Comparison of ENCODE assay signal across 8 cellular contexts in genomic region chr2:234496835-234497591, GRCh38. TPM values are rescaled to one million over a fixed set of nuclear protein-coding genes. Genes with fewer than 3 reads are reported as not detected.
DNase-seq lines count a peak whose midpoint lies in the region; ATAC-seq and TF ChIP-seq lines count a peak whose summit lies in the region.

ARL4C (minus strand) TSS chr2:234497081; CDS start chr2:234496586, 495 bp downstream.

- peak within 1 kb of the TSS; percentile 97 to 100 (median 99) for H3K27ac Mint-ChIP-seq in brain

- H3K27me3 Mint-ChIP-seq in brain = peaks cover 16% of the 10 kb centered on the region

- H3K27ac ChIP-seq in sigmoid colon = peak within 1 kb of the TSS; percentile 78 to 83 (median 80)

- H3K9me3 ChIP-seq in sigmoid colon = no peaks in the 10 kb centered on the region

- peak within 1 kb of the TSS; percentile 44 for H3K4me3 ChIP-seq in LNCaP clone FGC (ENCODE audit: low read depth, low read length)
- H3K4me3 ChIP-seq in iPS-11a (ENCODE audit: low read depth, low read length) = peak within 1 kb of the TSS; percentile 89
- peak within 1 kb of the TSS; percentile 48 to 68 (median 64) for H3K4me3 ChIP-seq in sigmoid colon

- WGBS in sigmoid colon, 2 donors = 2 to 5% methylated on average over 100 of the region's 100 CpGs

- H3K4me1 Mint-ChIP-seq in brain = peaks cover 28% of the 10 kb centered on the region

- TF ChIP-seq CTCF in LNCaP clone FGC (IDR thresholded peaks at IDR 0.05; ENCODE audit: control insufficient read depth, extremely low read depth, insufficient read depth) = peak; percentile 7
- no peak for TF ChIP-seq CTCF in brain (conservative IDR thresholded peaks at IDR 0.05)
- TF ChIP-seq CTCF in sigmoid colon (IDR thresholded peaks at IDR 0.05) = no peak

- peaks cover 27% of the 10 kb centered on the region for H3K36me3 Mint-ChIP-seq in brain

- peaks cover 0 to 15% (median 0%) of the 10 kb centered on the region in 5 experiments for H3K9me3 Mint-ChIP-seq in brain

- TF ChIP-seq POLR2A in sigmoid colon (IDR thresholded peaks at IDR 0.05) = no peak

- intact Hi-C loops in sigmoid colon (cut with DNase I) = loop anchor here (1.0 to 5.0 kb wide), 3 partner anchors 132 to 520 kb away; no protein-coding TSS in a partner anchor

- peaks cover 0 to 29% (median 7%) of the 10 kb centered on the region in 3 donors for H3K27me3 ChIP-seq in sigmoid colon

- peak; percentile 49 for ATAC-seq in GM21786 (IDR thresholded peaks at IDR 0.05; ENCODE audit: unreplicated experiment)

- H3K36me3 ChIP-seq in sigmoid colon = no peaks in the 10 kb centered on the region

- peak; percentile 65 for DNase-seq in EL
- peak; percentile 22 for DNase-seq in LNCaP clone FGC (ENCODE audit: low read depth)
- peak; percentile 38 for DNase-seq in T1000 (lab: John Stamatoyannopoulos, UW)
- peak; percentile 80 for DNase-seq in sigmoid colon
- no peak for DNase-seq in Kasumi-1 (lab: John Stamatoyannopoulos, UW)

- H3K4me1 ChIP-seq in sigmoid colon = peaks cover 0 to 25% (median 22%) of the 10 kb centered on the region in 4 donors

- no peak for TF ChIP-seq EP300 in sigmoid colon (IDR thresholded peaks at IDR 0.05)

- H3K4me3 Mint-ChIP-seq in brain = peak within 1 kb of the TSS; percentile 97 to 100 (median 98)

RNA-seq across cellular contexts. Expression of gene ARL4C, which starts in this region (rescaled TPM):
- polyA plus RNA-seq in brain (ENCODE audit: insufficient read depth, low read depth, low replicate concordance) (72.1 TPM), sigmoid colon (10 to 100 TPM in 1 of 3 donors, 1 to 10 TPM in 2; 4.8 to 15.8 (median 8.3) TPM)
- 1 to 10 TPM; 7.2 to 8.9 (median 8.4) TPM for total RNA-seq in sigmoid colon

Comparison
In these comparisons a context has a peak if more than half of its experiments do, and no peak if none do; other contexts are left out.
1. DNase-seq: peak in EL (single experiment), LNCaP clone FGC (single experiment), T1000 (single experiment) and sigmoid colon (single experiment); none in Kasumi-1 (0 of 2).
2. Peak in every context shown above with its lines, with median percentiles within 50 percentile points of each other: H3K4me3 ChIP-seq.